32 cellular contexts compared by ENCODE assay signal in the genomic region with DNA sequence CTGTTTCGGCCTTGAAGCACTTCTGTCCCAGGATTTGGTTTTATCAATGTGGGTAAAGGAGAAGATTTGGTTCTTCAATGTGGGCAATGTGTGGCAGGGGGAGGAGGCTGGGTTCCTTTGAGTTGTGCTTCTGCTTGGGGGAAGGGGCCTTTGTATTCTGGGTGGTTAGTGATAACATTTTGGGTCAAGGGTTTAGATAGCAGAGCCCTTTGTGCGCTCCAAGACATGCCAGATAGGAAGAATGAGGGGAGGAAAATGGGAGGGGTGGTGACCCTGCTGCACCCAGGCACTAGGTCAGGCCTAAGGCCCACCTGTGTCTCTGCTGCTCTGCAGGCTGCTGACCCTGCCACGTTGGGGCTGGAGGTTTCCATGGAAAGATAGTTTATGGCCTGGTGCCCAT.
"Had no signal": no experiment of that assay in that cellular context is flagged by ENCODE, and none has a peak within 500 bp of the region (broad histone marks: within the 10 kb centered on the region; RNA-seq: fewer than 3 reads in every experiment).

No MANE protein-coding gene starts in this region.

- H3K9me3 Mint-ChIP-seq: activated CD4-positive, alpha-beta memory T cell treated with anti-CD3 and anti-CD28 coated beads, Interleukin-2, amount 10 ng/mL, durations not matched to agents 7 days and 5 days; activated CD4-positive, alpha-beta T cell treated with anti-CD3 and anti-CD28 coated beads, Interleukin-2, amount 10 ng/mL, durations not matched to agents 7 days and 5 days; activated T-cell treated with anti-CD3 and anti-CD28 coated beads, Interleukin-2, amount 50 U/mL, for 24 hours; activated T-cell treated with anti-CD3 and anti-CD28 coated beads, Interleukin-2, amount 50 U/mL, for 72 hours; central memory CD8-positive, alpha-beta T cell; dendritic cell treated with granulocyte-macrophage colony-stimulating factor and Interleukin-4, amounts not matched to agents 40 ng/mL and 50 ng/mL, for 4 days; T-helper 2 cell treated with Interferon-gamma antibody and Interleukin-4, amounts not matched to agents 5 μg/mL and 100 μg/mL, for 36 hours; WTC11 had no signal

- H3K27me3 Mint-ChIP-seq: activated CD4-positive, alpha-beta memory T cell treated with anti-CD3 and anti-CD28 coated beads, Interleukin-2, amount 10 ng/mL, durations not matched to agents 7 days and 5 days; activated CD4-positive, alpha-beta T cell treated with anti-CD3 and anti-CD28 coated beads, Interleukin-2, amount 10 ng/mL, durations not matched to agents 7 days and 5 days; activated naive CD8-positive, alpha-beta T cell; activated T-cell treated with anti-CD3 and anti-CD28 coated beads, Interleukin-2, amount 50 U/mL, for 24 hours; dendritic cell treated with granulocyte-macrophage colony-stimulating factor and Interleukin-4, amounts not matched to agents 40 ng/mL and 50 ng/mL, for 4 days; T-helper 17 cell had no signal

- H3K4me3 ChIP-seq: coronary artery, dorsolateral prefrontal cortex, esophagus muscularis mucosa, gastrocnemius medialis had no signal

- H3K27ac Mint-ChIP-seq: activated CD4-positive, alpha-beta memory T cell treated with anti-CD3 and anti-CD28 coated beads, Interleukin-2, amount 10 ng/mL, durations not matched to agents 7 days and 5 days; activated CD4-positive, alpha-beta T cell treated with anti-CD3 and anti-CD28 coated beads, Interleukin-2, amount 10 ng/mL, durations not matched to agents 7 days and 5 days; activated naive CD8-positive, alpha-beta T cell; activated T-cell treated with anti-CD3 and anti-CD28 coated beads, Interleukin-2, amount 50 U/mL, for 24 hours; activated T-cell treated with anti-CD3 and anti-CD28 coated beads, Interleukin-2, amount 50 U/mL, for 72 hours; dendritic cell treated with granulocyte-macrophage colony-stimulating factor and Interleukin-4, amounts not matched to agents 40 ng/mL and 50 ng/mL, for 4 days; T-helper 17 cell; T-helper 2 cell treated with Interferon-gamma antibody and Interleukin-4, amounts not matched to agents 5 μg/mL and 100 μg/mL, for 36 hours; WTC11 had no signal

- ATAC-seq: activated T-cell treated with anti-CD3 and anti-CD28 coated beads, Interleukin-2, amount 50 U/mL, for 72 hours; foreskin keratinocyte; gastrocnemius medialis; T-helper 17 cell; WTC11 had no signal

- H3K36me3 Mint-ChIP-seq: activated naive CD8-positive, alpha-beta T cell; WTC11 had no signal

- H3K27me3 ChIP-seq: brain microvascular endothelial cell, dorsolateral prefrontal cortex, esophagus muscularis mucosa, foreskin keratinocyte, gastrocnemius medialis had no signal

- H3K9me3 ChIP-seq: esophagus muscularis mucosa, gastrocnemius medialis had no signal

- DNase-seq: activated CD4-positive, alpha-beta memory T cell treated with anti-CD3 and anti-CD28 coated beads, Interleukin-2, amount 10 ng/mL, durations not matched to agents 7 days and 5 days; activated CD4-positive, alpha-beta T cell treated with anti-CD3 and anti-CD28 coated beads for 1 hour; activated CD4-positive, alpha-beta T cell treated with anti-CD3 and anti-CD28 coated beads for 4 hours; activated CD4-positive, alpha-beta T cell treated with anti-CD3 and anti-CD28 coated beads, Interleukin-2, amount 10 ng/mL, durations not matched to agents 7 days and 5 days; activated CD4-positive, alpha-beta T cell treated with anti-CD3 and anti-CD28 coated beads, Interleukin-2, amount 50 U/mL, for 4 hours; activated CD8-positive, alpha-beta memory T cell treated with anti-CD3 and anti-CD28 coated beads, Interleukin-2, amount 50 U/mL, for 48 hours; activated effector memory CD4-positive, alpha-beta T cell treated with Interleukin-2 at 50 U/mL for 16 hours; activated gamma-delta T cell treated with Interleukin-2 at 50 U/mL for 16 hours; activated naive CD4-positive, alpha-beta T cell treated with anti-CD3 and anti-CD28 coated beads, Interleukin-2, amount 50 U/mL, for 16 hours; activated naive CD4-positive, alpha-beta T cell treated with Interleukin-2 at 50 U/mL for 16 hours; activated T-cell treated with anti-CD3 and anti-CD28 coated beads for 4 hours; activated T-cell treated with anti-CD3 and anti-CD28 coated beads, Interleukin-2, amount 50 U/mL, for 24 hours; activated T-cell treated with anti-CD3 and anti-CD28 coated beads, Interleukin-2, amount 50 U/mL, for 72 hours; amniotic stem cell; anterior cingulate cortex; brain microvascular endothelial cell; dorsolateral prefrontal cortex; effector memory CD4-positive, alpha-beta T cell; erythroblast; foreskin keratinocyte; gastrocnemius medialis; T-helper 1 cell; T-helper 17 cell; T1000 had no signal

- H3K4me3 Mint-ChIP-seq: activated CD4-positive, alpha-beta memory T cell treated with anti-CD3 and anti-CD28 coated beads, Interleukin-2, amount 10 ng/mL, durations not matched to agents 7 days and 5 days; activated CD4-positive, alpha-beta T cell treated with anti-CD3 and anti-CD28 coated beads, Interleukin-2, amount 10 ng/mL, durations not matched to agents 7 days and 5 days; activated naive CD8-positive, alpha-beta T cell; activated T-cell treated with anti-CD3 and anti-CD28 coated beads, Interleukin-2, amount 50 U/mL, for 24 hours; activated T-cell treated with anti-CD3 and anti-CD28 coated beads, Interleukin-2, amount 50 U/mL, for 72 hours; central memory CD8-positive, alpha-beta T cell; dendritic cell treated with granulocyte-macrophage colony-stimulating factor and Interleukin-4, amounts not matched to agents 40 ng/mL and 50 ng/mL, for 4 days; T-helper 17 cell; T-helper 2 cell treated with Interferon-gamma antibody and Interleukin-4, amounts not matched to agents 5 μg/mL and 100 μg/mL, for 36 hours; WTC11 had no signal

- H3K27ac ChIP-seq: brain microvascular endothelial cell, coronary artery, esophagus muscularis mucosa, foreskin keratinocyte, gastrocnemius medialis, VCaP had no signal

- H3K4me1 Mint-ChIP-seq: activated CD4-positive, alpha-beta memory T cell treated with anti-CD3 and anti-CD28 coated beads, Interleukin-2, amount 10 ng/mL, durations not matched to agents 7 days and 5 days; activated CD4-positive, alpha-beta T cell treated with anti-CD3 and anti-CD28 coated beads, Interleukin-2, amount 10 ng/mL, durations not matched to agents 7 days and 5 days; central memory CD8-positive, alpha-beta T cell; T-helper 17 cell had no signal

- H3K36me3 ChIP-seq: brain microvascular endothelial cell, esophagus muscularis mucosa, gastrocnemius medialis had no signal

- H3K4me1 ChIP-seq: foreskin keratinocyte had no signal
